ENCODE assay signal across 8 cellular contexts in the genomic region with DNA sequence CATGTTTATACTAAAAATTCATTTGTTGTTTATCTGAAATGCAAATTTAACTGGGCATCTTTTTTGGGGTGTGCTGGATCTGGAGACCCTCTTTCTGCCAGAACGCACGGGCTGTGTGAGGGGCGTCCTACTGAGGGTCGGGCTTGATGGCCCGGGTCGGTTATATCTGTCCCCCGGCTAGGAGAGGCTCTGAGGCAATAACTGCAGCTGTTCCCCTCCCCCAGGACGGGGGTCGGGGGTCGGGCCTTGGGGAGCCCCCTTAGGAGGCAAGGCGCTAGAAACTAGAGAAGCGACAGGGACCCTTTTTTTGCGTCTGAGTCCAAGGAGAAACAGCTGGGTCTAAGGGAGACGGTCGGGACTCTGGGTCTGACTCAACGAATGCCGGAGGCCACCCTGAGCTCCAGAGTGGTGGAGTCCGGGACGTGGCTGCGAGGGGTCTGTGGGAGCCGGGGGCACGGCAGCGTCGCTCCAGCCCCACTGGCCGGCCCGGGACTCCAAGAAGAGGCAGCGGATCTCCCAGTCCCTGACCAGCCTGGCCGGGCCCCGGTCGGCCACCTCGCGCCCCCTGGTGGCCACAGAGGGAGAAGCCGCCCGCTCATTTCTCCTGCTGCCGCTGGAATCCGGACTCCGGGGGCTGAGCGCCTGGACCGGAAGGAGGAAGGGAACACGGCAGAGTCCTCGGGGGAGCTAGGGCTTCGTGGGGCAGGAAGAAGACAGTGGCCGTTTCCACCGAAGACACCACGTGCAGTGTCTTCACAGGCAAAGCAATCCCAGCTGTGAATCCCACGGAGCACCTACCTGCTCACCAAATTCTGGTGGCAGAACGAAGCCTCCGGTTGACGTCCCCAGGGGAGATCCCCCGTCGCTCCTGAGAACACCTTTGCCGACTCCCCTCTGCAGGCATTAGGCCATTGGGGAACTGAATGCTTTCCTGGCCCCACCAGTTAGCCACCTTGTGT. TPM values are rescaled to one million over a fixed set of nuclear protein-coding genes. Genes with fewer than 3 reads are reported as not detected.
DNase-seq lines count a peak whose midpoint lies in the region; ATAC-seq and TF ChIP-seq lines count a peak whose summit lies in the region.

No MANE protein-coding gene starts in this region.

- peaks cover 4% of the 10 kb centered on the region for H3K27me3 Mint-ChIP-seq in activated B cell treated with CpG ODN at 0.5 μM for 24 hours

- H3K36me3 ChIP-seq in GM06990 (ENCODE audit: control insufficient read depth, insufficient read depth, low read length) = no peaks in the 10 kb centered on the region

- H3K4me3 Mint-ChIP-seq in activated B cell treated with CpG ODN at 0.5 μM for 24 hours = peak overlapping the region; percentile 81

- peak overlapping the region; percentile 28 for H3K4me3 ChIP-seq in GM06990 (replicated peaks; ENCODE audit: low read depth, low read length)

- H3K27ac Mint-ChIP-seq in activated B cell treated with CpG ODN at 0.5 μM for 24 hours = no peak overlapping the region

- DNase-seq in GM06990 (ENCODE audit: extremely low read depth, insufficient read length) (peak; percentile 69), NCI-H2171 treated with DMSO at 0.1 percent for 48 hours (lab: John Stamatoyannopoulos, UW) (peak; percentile 83), activated B cell treated with CpG ODN at 0.5 μM for 24 hours (peak; percentile 82), caudate nucleus (lab: John Stamatoyannopoulos, UW) (peak in 55 of 61 donors; percentile 8 to 81 (median 55)), islet precursor cell (peak; percentile 96)
- DNase-seq in stimulated activated CD4-positive, alpha-beta T cell treated with anti-CD3 and anti-CD28 coated beads, Interleukin-12 subunit alpha, Interleukin-12 subunit beta, amount 100 ng/mL, for 24 hours (ENCODE audit: low read depth in 2 of 2) = peak; percentile 66 to 79

- CTCF ChIA-PET in activated B cell treated with CpG ODN at 0.5 μM for 24 hours (lab: Charles Lee) = interaction anchor here (0.6 to 4.6 kb wide), 40 partner anchors 9 to 1513 kb away, joined by 3 to 58 read pairs (median 4); a partner anchor contains a TSS

- peak; percentile 81 for ATAC-seq in HG02852 (IDR thresholded peaks at IDR 0.05; ENCODE audit: unreplicated experiment)
- peak; percentile 89 for ATAC-seq in activated B cell treated with CpG ODN at 0.5 μM for 24 hours (ENCODE audit: low read depth)
- ATAC-seq in HG03469 (IDR thresholded peaks at IDR 0.05; ENCODE audit: unreplicated experiment) = no peak

- intact Hi-C loops in activated B cell treated with CpG ODN at 0.5 μM for 24 hours (cut with micrococcal nuclease) = loop anchor here (1.0 to 5.0 kb wide), 9 partner anchors 26 to 1513 kb away; no protein-coding TSS in a partner anchor

- peaks cover 16% of the 10 kb centered on the region for H3K4me1 Mint-ChIP-seq in activated B cell treated with CpG ODN at 0.5 μM for 24 hours

- POLR2A ChIA-PET in activated B cell treated with CpG ODN at 0.5 μM for 24 hours (lab: Charles Lee) = interaction anchor here (1.1 to 1.8 kb wide), 4 partner anchors 62 to 389 kb away, joined by 3 read pairs; a partner anchor contains a TSS

- H3K27me3 ChIP-seq in GM06990 (replicated peaks; ENCODE audit: control insufficient read depth, insufficient read depth, low read length) = no peaks in the 10 kb centered on the region

- TF ChIP-seq CTCF in GM06990 (IDR thresholded peaks at IDR 0.05; ENCODE audit: insufficient read depth, low read length, poor library complexity, severe bottlenecking) (peak; percentile 95), activated B cell treated with CpG ODN at 0.5 μM for 24 hours (IDR thresholded peaks at IDR 0.05) (peak; percentile 99)

- H3K9me3 Mint-ChIP-seq in activated B cell treated with CpG ODN at 0.5 μM for 24 hours = no peaks in the 10 kb centered on the region

- H3K27ac ChIP-seq in caudate nucleus (ENCODE audit: low read depth, low read length) = no peak overlapping the region

- H3K36me3 Mint-ChIP-seq in activated B cell treated with CpG ODN at 0.5 μM for 24 hours (ENCODE audit: low read depth) = no peaks in the 10 kb centered on the region

RNA-seq across cellular contexts. Expression of a gene that starts 24.0 kb away (rescaled TPM):
- 2.1 and 2.9 TPM in 2 replicates for total RNA-seq in activated B cell treated with CpG ODN at 0.5 μM for 24 hours
